Comparison of ENCODE assay signal across 1 cellular context in the genomic region with DNA sequence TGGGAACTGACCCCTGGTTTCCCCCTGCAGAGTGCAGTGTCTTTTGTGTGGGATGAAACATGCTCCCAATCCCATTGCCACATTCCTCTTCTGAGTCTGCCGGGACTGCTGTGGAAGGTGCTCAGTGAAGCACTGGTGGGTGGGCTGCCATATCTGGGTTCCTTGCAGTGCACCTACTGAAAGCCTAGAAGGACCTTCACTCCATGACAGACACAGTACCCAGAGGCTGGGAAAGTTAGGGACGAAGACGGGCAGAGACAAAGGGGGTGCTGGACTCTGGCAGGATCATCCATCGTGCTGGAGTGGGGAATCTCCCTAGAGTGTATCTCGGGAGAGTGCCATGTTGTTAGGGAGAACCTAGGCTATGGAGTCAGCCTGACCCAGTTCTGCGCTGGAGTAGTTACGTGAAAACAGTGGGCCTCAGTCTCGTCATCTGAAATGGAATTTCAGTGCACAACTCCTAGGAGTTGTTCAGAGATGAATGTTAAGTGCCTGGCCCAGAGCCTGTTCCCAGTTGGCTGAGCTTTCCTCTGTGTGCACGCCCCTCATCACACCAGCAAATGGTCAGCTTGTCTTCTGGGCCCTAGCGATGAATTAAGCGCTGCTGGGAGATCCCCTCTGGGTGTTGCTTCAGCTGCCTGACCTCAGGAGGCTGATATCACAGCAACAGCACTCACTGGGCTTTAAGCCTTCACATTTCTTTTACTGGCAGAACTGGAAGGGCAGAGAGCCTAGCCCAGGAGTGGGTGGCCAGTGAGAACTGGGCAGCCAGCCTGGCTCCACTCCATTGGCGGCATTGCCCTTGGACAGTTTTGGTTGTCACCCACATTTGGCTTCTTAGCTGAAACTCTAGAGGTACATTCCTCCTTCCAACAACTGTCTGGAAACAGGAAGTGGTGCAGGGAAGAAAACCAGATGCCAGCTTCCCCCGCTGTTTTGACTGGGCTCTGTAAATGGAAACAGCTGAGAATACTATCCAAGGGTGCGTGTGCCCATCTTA.
TF ChIP-seq lines count a peak whose summit lies in the region.

No MANE protein-coding gene starts in this region.

TF ChIP-seq in GM23338, 12 proteins besides CTCF, POLR2A, EP300 and RAD21 (continued from another document):
- TF ChIP-seq, protein P1, sequence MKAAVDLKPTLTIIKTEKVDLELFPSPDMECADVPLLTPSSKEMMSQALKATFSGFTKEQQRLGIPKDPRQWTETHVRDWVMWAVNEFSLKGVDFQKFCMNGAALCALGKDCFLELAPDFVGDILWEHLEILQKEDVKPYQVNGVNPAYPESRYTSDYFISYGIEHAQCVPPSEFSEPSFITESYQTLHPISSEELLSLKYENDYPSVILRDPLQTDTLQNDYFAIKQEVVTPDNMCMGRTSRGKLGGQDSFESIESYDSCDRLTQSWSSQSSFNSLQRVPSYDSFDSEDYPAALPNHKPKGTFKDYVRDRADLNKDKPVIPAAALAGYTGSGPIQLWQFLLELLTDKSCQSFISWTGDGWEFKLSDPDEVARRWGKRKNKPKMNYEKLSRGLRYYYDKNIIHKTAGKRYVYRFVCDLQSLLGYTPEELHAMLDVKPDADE (IDR thresholded peaks at IDR 0.05), result no peak
- no peak for TF ChIP-seq EZH2phosphoT487 (IDR thresholded peaks at IDR 0.05; ENCODE audit: unreplicated experiment)
- TF ChIP-seq, protein P2, sequence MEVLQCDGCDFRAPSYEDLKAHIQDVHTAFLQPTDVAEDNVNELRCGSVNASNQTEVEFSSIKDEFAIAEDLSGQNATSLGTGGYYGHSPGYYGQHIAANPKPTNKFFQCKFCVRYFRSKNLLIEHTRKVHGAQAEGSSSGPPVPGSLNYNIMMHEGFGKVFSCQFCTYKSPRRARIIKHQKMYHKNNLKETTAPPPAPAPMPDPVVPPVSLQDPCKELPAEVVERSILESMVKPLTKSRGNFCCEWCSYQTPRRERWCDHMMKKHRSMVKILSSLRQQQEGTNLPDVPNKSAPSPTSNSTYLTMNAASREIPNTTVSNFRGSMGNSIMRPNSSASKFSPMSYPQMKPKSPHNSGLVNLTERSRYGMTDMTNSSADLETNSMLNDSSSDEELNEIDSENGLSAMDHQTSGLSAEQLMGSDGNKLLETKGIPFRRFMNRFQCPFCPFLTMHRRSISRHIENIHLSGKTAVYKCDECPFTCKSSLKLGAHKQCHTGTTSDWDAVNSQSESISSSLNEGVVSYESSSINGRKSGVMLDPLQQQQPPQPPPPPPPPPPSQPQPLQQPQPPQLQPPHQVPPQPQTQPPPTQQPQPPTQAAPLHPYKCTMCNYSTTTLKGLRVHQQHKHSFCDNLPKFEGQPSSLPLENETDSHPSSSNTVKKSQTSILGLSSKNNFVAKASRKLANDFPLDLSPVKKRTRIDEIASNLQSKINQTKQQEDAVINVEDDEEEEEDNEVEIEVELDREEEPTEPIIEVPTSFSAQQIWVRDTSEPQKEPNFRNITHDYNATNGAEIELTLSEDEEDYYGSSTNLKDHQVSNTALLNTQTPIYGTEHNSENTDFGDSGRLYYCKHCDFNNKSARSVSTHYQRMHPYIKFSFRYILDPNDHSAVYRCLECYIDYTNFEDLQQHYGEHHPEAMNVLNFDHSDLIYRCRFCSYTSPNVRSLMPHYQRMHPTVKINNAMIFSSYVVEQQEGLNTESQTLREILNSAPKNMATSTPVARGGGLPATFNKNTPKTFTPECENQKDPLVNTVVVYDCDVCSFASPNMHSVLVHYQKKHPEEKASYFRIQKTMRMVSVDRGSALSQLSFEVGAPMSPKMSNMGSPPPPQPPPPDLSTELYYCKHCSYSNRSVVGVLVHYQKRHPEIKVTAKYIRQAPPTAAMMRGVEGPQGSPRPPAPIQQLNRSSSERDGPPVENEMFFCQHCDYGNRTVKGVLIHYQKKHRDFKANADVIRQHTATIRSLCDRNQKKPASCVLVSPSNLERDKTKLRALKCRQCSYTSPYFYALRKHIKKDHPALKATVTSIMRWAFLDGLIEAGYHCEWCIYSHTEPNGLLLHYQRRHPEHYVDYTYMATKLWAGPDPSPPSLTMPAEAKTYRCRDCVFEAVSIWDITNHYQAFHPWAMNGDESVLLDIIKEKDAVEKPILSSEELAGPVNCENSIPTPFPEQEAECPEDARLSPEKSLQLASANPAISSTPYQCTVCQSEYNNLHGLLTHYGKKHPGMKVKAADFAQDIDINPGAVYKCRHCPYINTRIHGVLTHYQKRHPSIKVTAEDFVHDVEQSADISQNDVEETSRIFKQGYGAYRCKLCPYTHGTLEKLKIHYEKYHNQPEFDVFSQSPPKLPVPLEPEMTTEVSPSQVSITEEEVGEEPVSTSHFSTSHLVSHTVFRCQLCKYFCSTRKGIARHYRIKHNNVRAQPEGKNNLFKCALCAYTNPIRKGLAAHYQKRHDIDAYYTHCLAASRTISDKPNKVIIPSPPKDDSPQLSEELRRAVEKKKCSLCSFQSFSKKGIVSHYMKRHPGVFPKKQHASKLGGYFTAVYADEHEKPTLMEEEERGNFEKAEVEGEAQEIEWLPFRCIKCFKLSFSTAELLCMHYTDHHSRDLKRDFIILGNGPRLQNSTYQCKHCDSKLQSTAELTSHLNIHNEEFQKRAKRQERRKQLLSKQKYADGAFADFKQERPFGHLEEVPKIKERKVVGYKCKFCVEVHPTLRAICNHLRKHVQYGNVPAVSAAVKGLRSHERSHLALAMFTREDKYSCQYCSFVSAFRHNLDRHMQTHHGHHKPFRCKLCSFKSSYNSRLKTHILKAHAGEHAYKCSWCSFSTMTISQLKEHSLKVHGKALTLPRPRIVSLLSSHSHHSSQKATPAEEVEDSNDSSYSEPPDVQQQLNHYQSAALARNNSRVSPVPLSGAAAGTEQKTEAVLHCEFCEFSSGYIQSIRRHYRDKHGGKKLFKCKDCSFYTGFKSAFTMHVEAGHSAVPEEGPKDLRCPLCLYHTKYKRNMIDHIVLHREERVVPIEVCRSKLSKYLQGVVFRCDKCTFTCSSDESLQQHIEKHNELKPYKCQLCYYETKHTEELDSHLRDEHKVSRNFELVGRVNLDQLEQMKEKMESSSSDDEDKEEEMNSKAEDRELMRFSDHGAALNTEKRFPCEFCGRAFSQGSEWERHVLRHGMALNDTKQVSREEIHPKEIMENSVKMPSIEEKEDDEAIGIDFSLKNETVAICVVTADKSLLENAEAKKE (CRISPR knock-in tag; IDR thresholded peaks at IDR 0.05), result no peak
- no peak for TF ChIP-seq EZH2 (IDR thresholded peaks at IDR 0.05; ENCODE audit: low read depth, unreplicated experiment)
- no peak for TF ChIP-seq JUNB (IDR thresholded peaks at IDR 0.05; ENCODE audit: unreplicated experiment)
